Comparison of ENCODE assay signal across 8 cellular contexts in the genomic region with DNA sequence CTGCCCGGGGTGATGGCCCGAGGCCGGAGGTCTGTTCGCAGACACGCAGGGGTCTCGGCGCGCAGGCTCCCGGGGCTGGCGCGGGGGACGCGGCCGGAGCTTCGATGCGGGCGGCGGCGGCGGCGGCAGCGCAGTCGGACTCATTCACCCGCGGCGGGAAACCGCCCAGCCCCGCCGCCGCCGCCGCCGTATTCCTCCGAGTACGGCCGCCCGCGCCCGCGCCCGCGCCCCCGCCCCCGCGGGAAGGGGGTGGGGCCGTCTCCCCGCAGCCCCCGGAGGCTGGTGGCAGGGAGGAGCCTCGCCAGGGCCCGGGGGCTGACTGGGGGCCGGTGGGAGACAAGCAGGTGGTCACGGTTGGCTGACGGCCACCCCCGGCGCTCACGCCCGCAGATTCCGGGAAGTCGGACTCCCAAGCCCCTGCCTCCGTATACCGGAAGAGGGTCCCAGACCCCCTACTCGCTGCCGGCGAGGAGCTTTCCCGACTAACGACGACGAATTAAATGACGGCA. TPM values are rescaled to one million over a fixed set of nuclear protein-coding genes. Genes with fewer than 3 reads are reported as not detected.
DNase-seq lines count a peak whose midpoint lies in the region; ATAC-seq and TF ChIP-seq lines count a peak whose summit lies in the region.

A gene with protein sequence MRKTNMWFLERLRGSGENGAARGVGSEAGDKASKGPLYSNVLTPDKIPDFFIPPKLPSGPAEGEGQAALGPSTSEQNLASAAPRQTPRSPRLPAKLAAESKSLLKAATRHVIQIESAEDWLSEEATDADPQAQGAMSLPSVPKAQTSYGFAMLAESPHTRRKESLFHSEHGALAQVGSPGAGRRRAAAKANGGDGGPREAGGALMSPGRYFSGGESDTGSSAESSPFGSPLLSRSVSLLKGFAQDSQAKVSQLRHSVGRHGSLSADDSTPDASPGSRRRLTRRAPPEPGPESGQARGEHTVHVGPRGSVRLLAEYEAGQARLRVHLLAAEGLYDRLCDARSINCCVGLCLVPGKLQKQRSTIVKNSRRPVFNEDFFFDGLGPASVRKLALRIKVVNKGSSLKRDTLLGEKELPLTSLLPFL (minus strand): TSS at position 142 of the 509 bp plus-strand sequence. CDS start 786 bp downstream, outside the sequence.

- H3K36me3 Mint-ChIP-seq in neural crest cell (ENCODE audit: low read depth): no peaks in the 10 kb centered on the region

- CTCF ChIA-PET in HEK293T (lab: Yijun Ruan, JAX): no interaction called here

- H3K9me3 Mint-ChIP-seq in neural crest cell: no peaks in the 10 kb centered on the region

- DNase-seq in HEK293T (ENCODE audit: extremely low spot score): peak; percentile 64
- peak; percentile 46 for DNase-seq in WERI-Rb-1
- DNase-seq in neural crest cell (ENCODE audit: low read depth, low spot score): no peak
- no peak for DNase-seq in omental fat pad (ENCODE audit: low spot score)
- no peak for DNase-seq in inferior parietal cortex (ENCODE audit: extremely low spot score)
- no peak for DNase-seq in cerebellar nuclear complex (lab: John Stamatoyannopoulos, UW)

- H3K36me3 ChIP-seq in WERI-Rb-1: no peaks in the 10 kb centered on the region; the same call in 1 of the 2 replicates

- peak within 1 kb of the TSS; percentile 61 for H3K27ac ChIP-seq in WERI-Rb-1

- H3K4me1 Mint-ChIP-seq in neural crest cell: peaks cover 11% of the 10 kb centered on the region

- H3K27me3 Mint-ChIP-seq in neural crest cell (ENCODE audit: low read depth): peaks cover 23% of the 10 kb centered on the region

- peak within 1 kb of the TSS; percentile 73 for H3K4me3 ChIP-seq in WERI-Rb-1 (ENCODE audit: low read depth, low read length)

- no peaks in the 10 kb centered on the region for H3K27me3 ChIP-seq in WERI-Rb-1 (ENCODE audit: insufficient read depth, low read depth, severe bottlenecking)

- ATAC-seq in esophagus mucosa (peak; percentile 12), omental fat pad (ENCODE audit: low FRiP score) (no peak), GM21528 (IDR thresholded peaks at IDR 0.05; ENCODE audit: low FRiP score, unreplicated experiment) (no peak)

- peaks cover 3% of the 10 kb centered on the region for H3K9me3 ChIP-seq in WERI-Rb-1 (ENCODE audit: severe bottlenecking)

- POLR2A ChIA-PET in HEK293T (lab: Yijun Ruan, JAX): interaction anchor here (1.0 kb wide), 1 partner anchor 10 kb away, joined by 3 read pairs; no protein-coding TSS in a partner anchor

- TF ChIP-seq CTCF in WERI-Rb-1 (IDR thresholded peaks at IDR 0.05; ENCODE audit: low read depth, low read length) (no peak), neural crest cell (conservative IDR thresholded peaks at IDR 0.05) (no peak), omental fat pad (IDR thresholded peaks at IDR 0.05) (no peak)

- no peak within 1 kb of the TSS for H3K27ac Mint-ChIP-seq in neural crest cell (ENCODE audit: unreplicated experiment)

- peak within 1 kb of the TSS; percentile 91 for H3K4me3 Mint-ChIP-seq in neural crest cell

TF ChIP-seq in HEK293T, 16 proteins besides CTCF, POLR2A, EP300 and RAD21:
- TF ChIP-seq ARNT (IDR thresholded peaks at IDR 0.05) (no peak), SP1 (IDR thresholded peaks at IDR 0.05) (no peak), HDGF (IDR thresholded peaks at IDR 0.05; ENCODE audit: borderline replicate concordance) (no peak), NFRKB (IDR thresholded peaks at IDR 0.05) (no peak), LEF1 (IDR thresholded peaks at IDR 0.05; ENCODE audit: borderline replicate concordance) (no peak), L3MBTL2 (conservative IDR thresholded peaks at IDR 0.05) (no peak), ZNF384 (IDR thresholded peaks at IDR 0.05) (no peak), FOXM1 (IDR thresholded peaks at IDR 0.05; ENCODE audit: borderline replicate concordance) (no peak), FOXK2 (IDR thresholded peaks at IDR 0.05) (no peak), BHLHE40 (IDR thresholded peaks at IDR 0.05; ENCODE audit: borderline replicate concordance) (no peak), SUZ12 (IDR thresholded peaks at IDR 0.05) (no peak), CTBP1 (IDR thresholded peaks at IDR 0.05; ENCODE audit: borderline replicate concordance) (no peak), TARDBP (IDR thresholded peaks at IDR 0.05) (no peak), ELF4 (IDR thresholded peaks at IDR 0.05) (no peak), FOXA1 (IDR thresholded peaks at IDR 0.05) (no peak)
- TF ChIP-seq, protein P1, sequence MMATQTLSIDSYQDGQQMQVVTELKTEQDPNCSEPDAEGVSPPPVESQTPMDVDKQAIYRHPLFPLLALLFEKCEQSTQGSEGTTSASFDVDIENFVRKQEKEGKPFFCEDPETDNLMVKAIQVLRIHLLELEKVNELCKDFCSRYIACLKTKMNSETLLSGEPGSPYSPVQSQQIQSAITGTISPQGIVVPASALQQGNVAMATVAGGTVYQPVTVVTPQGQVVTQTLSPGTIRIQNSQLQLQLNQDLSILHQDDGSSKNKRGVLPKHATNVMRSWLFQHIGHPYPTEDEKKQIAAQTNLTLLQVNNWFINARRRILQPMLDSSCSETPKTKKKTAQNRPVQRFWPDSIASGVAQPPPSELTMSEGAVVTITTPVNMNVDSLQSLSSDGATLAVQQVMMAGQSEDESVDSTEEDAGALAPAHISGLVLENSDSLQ (IDR thresholded peaks at IDR 0.05): no peak

RNA-seq across cellular contexts. Expression of the gene that starts here (rescaled TPM):
- total RNA-seq in esophagus mucosa (0.16 TPM), neural crest cell (5.6 and 6.7 TPM in 2 replicates), omental fat pad (1 to 10 TPM in 3 of 4 donors, under 1 TPM in 1; 0.19 to 9.6 (median 1.8) TPM)

Comparison
In these comparisons a context has a peak if more than half of its experiments do, and no peak if none do; other contexts are left out.
1. Peak in ATAC-seq in esophagus mucosa; RNA of the gene not detected or under 1 TPM.
2. DNase-seq: peak in HEK293T (single experiment) and WERI-Rb-1 (single experiment); none in neural crest cell (single experiment), omental fat pad (single experiment), inferior parietal cortex (single experiment) and cerebellar nuclear complex (0 of 2).